In the genomic region with DNA sequence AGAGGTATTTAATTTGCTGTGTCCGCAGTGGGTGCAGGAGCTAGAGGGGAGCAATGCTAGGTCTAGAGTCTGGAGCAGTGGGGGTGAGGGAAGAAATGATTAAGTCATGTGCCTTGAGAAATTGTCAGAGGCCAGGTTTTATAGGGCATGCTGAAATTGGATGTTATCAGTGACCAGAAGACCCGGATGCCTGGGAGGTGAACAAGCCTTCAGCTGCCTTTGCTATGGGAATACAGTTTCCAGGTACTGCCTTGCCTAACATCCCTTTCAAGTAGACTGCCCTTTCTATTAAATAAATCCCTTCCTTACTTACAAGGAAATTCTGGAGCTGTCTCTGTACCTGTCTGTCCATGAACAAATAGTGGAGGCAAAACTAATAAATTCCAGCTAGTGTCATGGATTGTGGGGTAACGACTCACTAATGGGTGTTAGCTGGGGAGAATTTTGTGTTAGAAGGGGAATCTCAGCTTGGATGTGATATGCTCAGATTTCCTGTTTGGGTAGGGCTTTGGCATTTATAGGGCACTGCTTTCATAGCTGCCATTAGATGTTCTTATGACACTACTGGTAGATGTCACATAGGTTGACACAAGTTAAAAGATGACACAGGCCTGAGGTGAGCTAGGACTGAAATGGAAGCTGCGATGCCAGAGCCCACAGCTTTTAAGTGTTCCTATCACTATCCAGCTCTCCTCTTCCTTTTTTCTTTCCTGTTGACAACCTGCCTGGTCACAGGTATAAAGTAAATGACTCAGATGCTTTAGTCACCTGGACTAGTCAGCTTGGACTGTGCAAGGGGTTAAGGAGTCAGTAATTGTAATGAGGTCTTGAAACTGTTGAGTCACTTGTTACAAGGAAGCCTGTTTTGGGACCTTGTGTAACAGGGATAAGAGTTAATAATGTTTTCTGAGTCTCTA, we compare ENCODE assay signal across 9 cellular contexts. TPM values are rescaled to one million over a fixed set of nuclear protein-coding genes. Genes with fewer than 3 reads are reported as not detected.
A peak's percentile ranks its signal among the peaks of the same experiment; 100 is the strongest.
DNase-seq lines count a peak whose midpoint lies in the region; ATAC-seq, FAIRE-seq and TF ChIP-seq lines count a peak whose summit lies in the region.
"Had no signal": no experiment of that assay in that cellular context is flagged by ENCODE, and none has a peak within 500 bp of the region (broad histone marks: within the 10 kb centered on the region; RNA-seq: fewer than 3 reads in every experiment).

No MANE protein-coding gene starts in this region.

- 96% methylated on average over 4 of the region's 4 CpGs for WGBS in HUES64

- no peak overlapping the region for H3K9ac ChIP-seq in HUES64 (ENCODE audit: low read depth, low read length)
- peak overlapping the region in 1 of 2 donors; percentile 60 for H3K9ac ChIP-seq in mucosa of rectum (ENCODE audit: low read depth in 1 of 2, low read length in 2 of 2)

- H3K4me1 ChIP-seq in HUES64 (ENCODE audit: insufficient read depth, low read length) (peaks cover 44% of the 10 kb centered on the region), mucosa of rectum (ENCODE audit: control insufficient read depth in 2 of 2, insufficient read depth in 2 of 2, low read length in 2 of 2) (peaks cover 37 to 63% of the 10 kb centered on the region in 2 donors)

- H3K27me3 ChIP-seq in HUES64 (ENCODE audit: insufficient read depth, low read length) (no peaks in the 10 kb centered on the region), bronchial epithelial cell (ENCODE audit: control insufficient read depth, insufficient read depth, low read length) (no peaks in the 10 kb centered on the region), mucosa of rectum (ENCODE audit: control insufficient read depth in 2 of 2, insufficient read depth in 2 of 2, low read length in 2 of 2) (no peaks in the 10 kb centered on the region)

- H3K27ac ChIP-seq in HUES64 (ENCODE audit: low read depth, low read length), result peak overlapping the region; percentile 11; the same call in 1 of the 2 replicates
- peak overlapping the region; percentile 78 to 91 for H3K27ac ChIP-seq in mucosa of rectum (ENCODE audit: low read depth in 2 of 2, low read length in 2 of 2)

- H3K4me3 ChIP-seq in HUES64 (ENCODE audit: low read length) (no peak overlapping the region), bronchial epithelial cell (ENCODE audit: low read depth, low read length) (no peak overlapping the region), mucosa of rectum (ENCODE audit: low read length in 2 of 2) (peak overlapping the region; percentile 8 to 25)

- ATAC-seq in GM19467 (IDR thresholded peaks at IDR 0.05; ENCODE audit: unreplicated experiment) (no peak), GM21619 (IDR thresholded peaks at IDR 0.05; ENCODE audit: unreplicated experiment) (no peak), GM18907 (IDR thresholded peaks at IDR 0.05; ENCODE audit: unreplicated experiment) (no peak)

- H3K9me3 ChIP-seq in HUES64 (ENCODE audit: insufficient read depth, low read depth, low read length) (no peaks in the 10 kb centered on the region), mucosa of rectum (ENCODE audit: control insufficient read depth in 2 of 2, low read length in 2 of 2) (no peaks in the 10 kb centered on the region)

- DNase-seq in AG08395 (ENCODE audit: low spot score), result peak; percentile 22
- DNase-seq in bronchial epithelial cell (ENCODE audit: low read depth), result peak; percentile 99
- no peak for DNase-seq in NCI-H1417 treated with DMSO at 0.1 percent for 48 hours (lab: John Stamatoyannopoulos, UW)

- H3K36me3 ChIP-seq in HUES64 (ENCODE audit: insufficient read depth, low read length), result peaks cover 58% of the 10 kb centered on the region
- peaks cover 16% of the 10 kb centered on the region for H3K36me3 ChIP-seq in bronchial epithelial cell (ENCODE audit: control insufficient read depth, insufficient read depth, low read length)
- peaks cover 14 to 17% of the 10 kb centered on the region in 2 donors for H3K36me3 ChIP-seq in mucosa of rectum (ENCODE audit: control insufficient read depth in 2 of 2, insufficient read depth in 2 of 2, low read length in 2 of 2)

- TF ChIP-seq CTCF in bronchial epithelial cell (IDR thresholded peaks at IDR 0.05; ENCODE audit: insufficient read depth, low read length, severe bottlenecking), result no peak

- FAIRE-seq in bronchial epithelial cell (lab: Jason Lieb, UNC), result no peak
- FAIRE-seq: TTC549 had no signal

RNA-seq across cellular contexts. Expression of gene CHD2, which starts 21.3 kb away (rescaled TPM):
- polyA plus RNA-seq in HUES64 (2013, experiment 1 of 2), result 15.8 TPM
- polyA plus RNA-seq in HUES64 (2013, experiment 2 of 2), result 24.0 TPM
- 65.6 and 104 TPM in 2 replicates for total RNA-seq in bronchial epithelial cell

Comparison
In these comparisons a context has a peak if more than half of its experiments do, and no peak if none do; other contexts are left out.
1. H3K4me3 ChIP-seq: peak in mucosa of rectum (2 of 2); none in HUES64 (single experiment) and bronchial epithelial cell (single experiment).